8 cellular contexts compared by ENCODE assay signal in genomic region chr11:113876074-113876797, GRCh38. TPM values are rescaled to one million over a fixed set of nuclear protein-coding genes. Genes with fewer than 3 reads are reported as not detected.
DNase-seq lines count a peak whose midpoint lies in the region; ATAC-seq and TF ChIP-seq lines count a peak whose summit lies in the region.

No MANE protein-coding gene starts in this region.

- H3K27me3 ChIP-seq in thyroid gland = no peaks in the 10 kb centered on the region

- POLR2A ChIA-PET in activated naive CD8-positive, alpha-beta T cell treated with anti-CD3 and anti-CD28 coated beads, Interleukin-2, amount 10 ng/mL, durations not matched to agents 7 days and 5 days (lab: Charles Lee) = interaction anchor here (0.9 to 1.9 kb wide), 3 partner anchors 10 to 307 kb away, joined by 3 to 5 read pairs (median 3); no protein-coding TSS in a partner anchor

- H3K9me3 Mint-ChIP-seq in activated naive CD8-positive, alpha-beta T cell treated with anti-CD3 and anti-CD28 coated beads, Interleukin-2, amount 10 ng/mL, durations not matched to agents 7 days and 5 days = peaks cover 2% of the 10 kb centered on the region

- peak overlapping the region; percentile 85 to 91 (median 86) for H3K27ac ChIP-seq in thyroid gland

- H3K4me1 ChIP-seq in thyroid gland = peaks cover 8 to 9% of the 10 kb centered on the region in 2 donors

- peaks cover 38% of the 10 kb centered on the region for H3K4me1 Mint-ChIP-seq in activated naive CD8-positive, alpha-beta T cell treated with anti-CD3 and anti-CD28 coated beads, Interleukin-2, amount 10 ng/mL, durations not matched to agents 7 days and 5 days

- no peaks in the 10 kb centered on the region for H3K9me3 ChIP-seq in thyroid gland

- H3K27ac Mint-ChIP-seq in activated naive CD8-positive, alpha-beta T cell treated with anti-CD3 and anti-CD28 coated beads, Interleukin-2, amount 10 ng/mL, durations not matched to agents 7 days and 5 days = peak overlapping the region; percentile 98

- H3K4me3 ChIP-seq in thyroid gland (replicated peaks in 1 of 3) = peak overlapping the region in 2 of 3 donors; percentile 5 to 62

- H3K36me3 Mint-ChIP-seq in activated naive CD8-positive, alpha-beta T cell treated with anti-CD3 and anti-CD28 coated beads, Interleukin-2, amount 10 ng/mL, durations not matched to agents 7 days and 5 days = peaks cover 18% of the 10 kb centered on the region

- DNase-seq in activated CD4-positive, alpha-beta T cell treated with anti-CD3 and anti-CD28 coated beads, Interleukin-2, amount 50 U/mL, for 1 hour = peak; percentile 3
- no peak for DNase-seq in activated CD4-positive, alpha-beta T cell treated with anti-CD3 and anti-CD28 coated beads, Interleukin-2, amount 50 U/mL, for 4 hours
- no peak for DNase-seq in activated naive CD8-positive, alpha-beta T cell treated with anti-CD3 and anti-CD28 coated beads, Interleukin-2, amount 10 ng/mL, durations not matched to agents 7 days and 5 days
- DNase-seq in left colon (peak; percentile 27 to 36), thyroid gland (peak in 1 of 2 donors; percentile 15), 8988T (no peak), T1000 (lab: John Stamatoyannopoulos, UW) (no peak)

- no peak for TF ChIP-seq CTCF in thyroid gland (IDR thresholded peaks at IDR 0.05)

- no peaks in the 10 kb centered on the region for H3K27me3 Mint-ChIP-seq in activated naive CD8-positive, alpha-beta T cell treated with anti-CD3 and anti-CD28 coated beads, Interleukin-2, amount 10 ng/mL, durations not matched to agents 7 days and 5 days

- WGBS in thyroid gland, 2 donors = 72 to 81% methylated on average over 18 to 24 of the region's 24 CpGs

- H3K36me3 ChIP-seq in thyroid gland = no peaks in the 10 kb centered on the region

- H3K4me3 Mint-ChIP-seq in activated naive CD8-positive, alpha-beta T cell treated with anti-CD3 and anti-CD28 coated beads, Interleukin-2, amount 10 ng/mL, durations not matched to agents 7 days and 5 days = peak overlapping the region; percentile 99

- ATAC-seq in activated naive CD8-positive, alpha-beta T cell treated with anti-CD3 and anti-CD28 coated beads, Interleukin-2, amount 10 ng/mL, durations not matched to agents 7 days and 5 days (ENCODE audit: low read depth) = no peak
- ATAC-seq in left colon = no peak
- ATAC-seq in GM18858 (IDR thresholded peaks at IDR 0.05; ENCODE audit: unreplicated experiment) = no peak

- intact Hi-C loops in left colon (cut with DNase I, micrococcal nuclease) = no loop called here
- intact Hi-C loops in thyroid gland (cut with DNase I) = no loop called here

- TF ChIP-seq POLR2A in thyroid gland (IDR thresholded peaks at IDR 0.05) = no peak

RNA-seq across cellular contexts. Expression of gene USP28, which starts 0.9 kb away (rescaled TPM):
- total RNA-seq in activated naive CD8-positive, alpha-beta T cell treated with anti-CD3 and anti-CD28 coated beads, Interleukin-2, amount 10 ng/mL, durations not matched to agents 7 days and 5 days = 10 to 100 TPM; 43.0 to 44.9 TPM
- 10 to 100 TPM; 20.0 to 21.8 TPM for total RNA-seq in left colon
- total RNA-seq in thyroid gland = 10 to 100 TPM; 15.3 to 36.7 (median 26.2) TPM

RNA-seq across cellular contexts. Expression of gene HTR3B, which starts 28.4 kb away (rescaled TPM):
- not detected for total RNA-seq in activated naive CD8-positive, alpha-beta T cell treated with anti-CD3 and anti-CD28 coated beads, Interleukin-2, amount 10 ng/mL, durations not matched to agents 7 days and 5 days
- total RNA-seq in left colon = not detected
- not detected for total RNA-seq in thyroid gland

Comparison
In these comparisons a context has a peak if more than half of its experiments do, and no peak if none do; other contexts are left out.
1. DNase-seq: peak in activated CD4-positive, alpha-beta T cell treated with anti-CD3 and anti-CD28 coated beads, Interleukin-2, amount 50 U/mL, for 1 hour (single experiment) and left colon (2 of 2); none in activated CD4-positive, alpha-beta T cell treated with anti-CD3 and anti-CD28 coated beads, Interleukin-2, amount 50 U/mL, for 4 hours (0 of 2), activated naive CD8-positive, alpha-beta T cell treated with anti-CD3 and anti-CD28 coated beads, Interleukin-2, amount 10 ng/mL, durations not matched to agents 7 days and 5 days (single experiment), 8988T (single experiment) and T1000 (single experiment).